ENCODE assay signal across 8 cellular contexts in genomic region chr1:1324524-1325287, GRCh38. TPM values are rescaled to one million over a fixed set of nuclear protein-coding genes. Genes with fewer than 3 reads are reported as not detected.
DNase-seq lines count a peak whose midpoint lies in the region; ATAC-seq, FAIRE-seq and TF ChIP-seq lines count a peak whose summit lies in the region.

Gene CPTP, plus strand, starts transcription at chr1:1324802. Its CDS starts 2,109 bp downstream, at chr1:1326911.
Gene INTS11, minus strand, starts transcription at chr1:1324660. Its CDS starts 52 bp downstream, at chr1:1324608.

- H3K9me3 Mint-ChIP-seq in central memory CD8-positive, alpha-beta T cell: no peaks in the 10 kb centered on the region

- no peaks in the 10 kb centered on the region for H3K27me3 Mint-ChIP-seq in central memory CD8-positive, alpha-beta T cell

- TF ChIP-seq CTCF in kidney (IDR thresholded peaks at IDR 0.05; ENCODE audit: borderline replicate concordance, extremely low read depth, insufficient read depth): no peak

- peak within 1 kb of the TSS; percentile 84 for H3K4me3 Mint-ChIP-seq in central memory CD8-positive, alpha-beta T cell

- intact Hi-C loops in kidney (cut with DNase I): no loop called here

- H3K36me3 ChIP-seq in kidney (ENCODE audit: control insufficient read depth in 1 of 2, insufficient read depth in 2 of 2, low read length in 2 of 2): peaks cover 0 to 2% of the 10 kb centered on the region in 2 donors

- H3K4me1 Mint-ChIP-seq in central memory CD8-positive, alpha-beta T cell: peaks cover 36% of the 10 kb centered on the region

- peak within 1 kb of the TSS; percentile 89 for H3K27ac ChIP-seq in kidney (ENCODE audit: low read depth in 2 of 2, low read length in 2 of 2)

- H3K4me1 ChIP-seq in kidney (ENCODE audit: control insufficient read depth in 1 of 2, insufficient read depth in 1 of 2, low read depth in 1 of 2, low read length in 2 of 2): peaks cover 11 to 23% of the 10 kb centered on the region in 2 donors

- H3K9me3 ChIP-seq in kidney (ENCODE audit: control insufficient read depth in 1 of 2, low read length in 2 of 2): no peaks in the 10 kb centered on the region

- DNase-seq in ACHN (peak; percentile 87), NCI-H446 treated with DMSO at 0.1 percent for 48 hours (lab: John Stamatoyannopoulos, UW) (peak; percentile 74), kidney (peak; percentile 99)
- peak; percentile 90 to 91 for DNase-seq in central memory CD8-positive, alpha-beta T cell (ENCODE audit: low spot score in 2 of 2)
- peak; percentile 92 to 94 for DNase-seq in stimulated activated CD4-positive, alpha-beta T cell treated with anti-CD3 and anti-CD28 coated beads, Interleukin-15, amount 100 ng/mL, for 1 hour (ENCODE audit: low read depth in 1 of 2, low spot score in 1 of 2)

- FAIRE-seq in kidney (lab: Jason Lieb, UNC): no peak

- H3K9ac ChIP-seq in kidney (ENCODE audit: low read length in 2 of 2): peak within 1 kb of the TSS; percentile 44 to 85

- in situ Hi-C loops in ACHN (cut with HindIII; ENCODE audit: low pct_ligation_motif_present, low pct_unique_long_range_greater_than_20kb, low sequenced_read_pairs): no loop called here

- H3K4me3 ChIP-seq in kidney (ENCODE audit: low read length in 2 of 2): peak within 1 kb of the TSS; percentile 60 to 82

- peak; percentile 64 for ATAC-seq in GM18867 (IDR thresholded peaks at IDR 0.05; ENCODE audit: unreplicated experiment)
- ATAC-seq in HG03097 (IDR thresholded peaks at IDR 0.05; ENCODE audit: low FRiP score, unreplicated experiment): peak; percentile 52
- peak; percentile 85 to 89 for ATAC-seq in activated CD4-positive, CD25-positive, alpha-beta regulatory T cell treated with anti-CD3 and anti-CD28 coated beads, Interleukin-2, amount 50 U/mL, for 24 hours
- ATAC-seq in central memory CD8-positive, alpha-beta T cell (replicated peaks; ENCODE audit: extremely low read depth, poor library complexity, severe bottlenecking): peak; percentile 90

- H3K27ac Mint-ChIP-seq in central memory CD8-positive, alpha-beta T cell (ENCODE audit: low read depth): peak within 1 kb of the TSS; percentile 89

- peaks cover 13% of the 10 kb centered on the region for H3K36me3 Mint-ChIP-seq in central memory CD8-positive, alpha-beta T cell (ENCODE audit: insufficient read depth)

RNA-seq across cellular contexts. Expression of gene CPTP, which starts in this region (rescaled TPM):
- total RNA-seq in kidney: 21.9 TPM
- 51.5 TPM for polyA plus RNA-seq in kidney (ENCODE audit: insufficient read depth, low read depth, low replicate concordance)

RNA-seq across cellular contexts. Expression of gene INTS11, which starts in this region (rescaled TPM):
- 100 TPM for total RNA-seq in kidney
- 73.6 TPM for polyA plus RNA-seq in kidney (ENCODE audit: insufficient read depth, low read depth, low replicate concordance)

Comparison
In these comparisons a context has a peak if more than half of its experiments do, and no peak if none do; other contexts are left out.
1. Peak in every context shown above with its lines: DNase-seq, ATAC-seq, H3K4me3 ChIP-seq and H3K27ac ChIP-seq.